In the genomic region with DNA sequence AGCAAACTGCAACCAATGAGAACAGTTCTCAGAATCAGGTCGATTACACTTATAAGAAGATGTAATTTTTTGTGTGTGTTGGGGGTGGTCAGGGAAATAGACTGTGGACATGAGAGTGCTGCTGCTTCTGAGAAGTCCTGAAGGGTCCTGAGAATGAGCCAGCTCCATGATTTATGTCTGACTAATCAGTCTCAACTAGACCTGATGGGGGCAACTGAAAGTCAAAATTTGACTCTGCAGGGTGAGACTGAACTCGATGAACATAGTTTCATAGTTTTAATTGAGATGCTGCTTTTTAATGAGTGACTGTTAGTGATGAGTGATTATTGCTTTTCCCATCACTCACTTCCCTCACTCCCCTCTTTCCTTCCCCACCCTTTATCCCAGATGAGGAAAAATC, we compare ENCODE assay signal across 26 cellular contexts. TPM values are rescaled to one million over a fixed set of nuclear protein-coding genes. Genes with fewer than 3 reads are reported as not detected.
DNase-seq lines count a peak whose midpoint lies in the region; ATAC-seq and TF ChIP-seq lines count a peak whose summit lies in the region.
"Had no signal": no experiment of that assay in that cellular context is flagged by ENCODE, and none has a peak within 500 bp of the region (broad histone marks: within the 10 kb centered on the region; RNA-seq: fewer than 3 reads in every experiment).

No MANE protein-coding gene starts in this region.

- H4K20me1 ChIP-seq in OCI-LY3 (ENCODE audit: insufficient read depth, low read length), result no peaks in the 10 kb centered on the region
- H4K20me1 ChIP-seq: BLaER1 had no signal

- DNase-seq in activated CD4-positive, alpha-beta T cell treated with anti-CD3 and anti-CD28 coated beads for 36 hours, result no peak
- no peak for DNase-seq in activated CD4-positive, alpha-beta T cell treated with anti-CD3 and anti-CD28 coated beads, Interleukin-2, amount 50 U/mL, for 1 hour
- no peak for DNase-seq in activated naive CD8-positive, alpha-beta T cell treated with anti-CD3 and anti-CD28 coated beads, Interleukin-2, amount 50 U/mL, for 24 hours
- DNase-seq in trophoblast cell (no peak), NCI-H2196 (lab: John Stamatoyannopoulos, UW; ENCODE audit: unreplicated experiment) (no peak), GM20000 (ENCODE audit: low spot score) (no peak), hippocampal formation (lab: John Stamatoyannopoulos, UW) (no peak)
- DNase-seq: activated CD4-positive, CD25-positive, alpha-beta regulatory T cell treated with anti-CD3 and anti-CD28 coated beads, Interleukin-2, amount 50 U/mL, for 72 hours; amniotic stem cell; DMS53; foreskin melanocyte; HCEC 1CT; hypothalamus; lower lobe of right lung; NCI-H1436 treated with DMSO at 0.1 percent for 48 hours; NCI-H345; ovary; Peyer's patch; right lobe of liver; stimulated activated CD4-positive, alpha-beta T cell treated with anti-CD3 and anti-CD28 coated beads, Interleukin-15, amount 100 ng/mL, for 24 hours had no signal

- H3K9me3 Mint-ChIP-seq in activated CD4-positive, alpha-beta T cell treated with anti-CD3 and anti-CD28 coated beads for 36 hours (ENCODE audit: low read depth), result no peaks in the 10 kb centered on the region
- H3K9me3 Mint-ChIP-seq in activated naive CD8-positive, alpha-beta T cell treated with anti-CD3 and anti-CD28 coated beads, Interleukin-2, amount 50 U/mL, for 24 hours, result no peaks in the 10 kb centered on the region
- H3K9me3 Mint-ChIP-seq: type B pancreatic cell had no signal

- peak overlapping the region; percentile 23; the same call in 1 of the 2 replicates for H3K9ac ChIP-seq in OCI-LY3 (ENCODE audit: low read length)
- no peak overlapping the region for H3K9ac ChIP-seq in trophoblast cell (ENCODE audit: low read length)
- H3K9ac ChIP-seq: BLaER1 had no signal

- H2BK5ac ChIP-seq in trophoblast cell (ENCODE audit: low read depth, low read length, poor library complexity), result no peak overlapping the region

- TF ChIP-seq CTCF in OCI-LY3 (IDR thresholded peaks at IDR 0.05; ENCODE audit: low read depth, low read length) (no peak), GM20000 (IDR thresholded peaks at IDR 0.05; ENCODE audit: extremely low read depth, missing control alignments) (no peak)

- H3K4me3 ChIP-seq in OCI-LY3 (ENCODE audit: low read length) (no peak overlapping the region), trophoblast cell (ENCODE audit: low read depth, low read length) (no peak overlapping the region)
- H3K4me3 ChIP-seq: BLaER1, cardiac muscle cell, lower lobe of right lung, ovary, Peyer's patch, right lobe of liver, SJSA1 had no signal

- no peak overlapping the region for H3K23ac ChIP-seq in trophoblast cell (ENCODE audit: low read length)

- no peak overlapping the region for H4K8ac ChIP-seq in trophoblast cell (ENCODE audit: low read depth, low read length)

- no peak overlapping the region for H4K12ac ChIP-seq in trophoblast cell (ENCODE audit: low read depth, low read length)

- H3K9me3 ChIP-seq in OCI-LY3 (ENCODE audit: insufficient read depth, low read length) (no peaks in the 10 kb centered on the region), trophoblast cell (ENCODE audit: insufficient read depth, low read depth, low read length) (no peaks in the 10 kb centered on the region)
- H3K9me3 ChIP-seq: BLaER1, lower lobe of right lung, ovary, Peyer's patch, right lobe of liver, SJSA1 had no signal

- no peak overlapping the region for H3K18ac ChIP-seq in trophoblast cell (ENCODE audit: low read length)

- H3K27me3 Mint-ChIP-seq in activated CD4-positive, alpha-beta T cell treated with anti-CD3 and anti-CD28 coated beads for 36 hours, result no peaks in the 10 kb centered on the region
- no peaks in the 10 kb centered on the region for H3K27me3 Mint-ChIP-seq in activated naive CD8-positive, alpha-beta T cell treated with anti-CD3 and anti-CD28 coated beads, Interleukin-2, amount 50 U/mL, for 24 hours

- peak; percentile 35 for ATAC-seq in activated CD4-positive, alpha-beta T cell treated with anti-CD3 and anti-CD28 coated beads for 36 hours
- ATAC-seq in activated naive CD8-positive, alpha-beta T cell treated with anti-CD3 and anti-CD28 coated beads, Interleukin-2, amount 50 U/mL, for 24 hours, result peak; percentile 41
- ATAC-seq: lower lobe of right lung, right lobe of liver had no signal

- H3K14ac ChIP-seq in trophoblast cell (ENCODE audit: low read length), result no peak overlapping the region

- CTCF ChIA-PET in activated CD4-positive, alpha-beta T cell treated with anti-CD3 and anti-CD28 coated beads for 36 hours (lab: Charles Lee), result interaction anchor here (14.5 kb wide), 1 partner anchor 49 kb away, joined by 149 read pairs; the partner anchor contains the start of gene CCR7

- no CpG with 5 or more reads among the region's 2 CpGs for WGBS in trophoblast cell (ENCODE audit: extremely low coverage, insufficient coverage, insufficient read length)

- peaks cover 36% of the 10 kb centered on the region for H3K79me1 ChIP-seq in trophoblast cell (ENCODE audit: low read length)

- H3K4ac ChIP-seq in trophoblast cell (ENCODE audit: low read depth, low read length), result no peak overlapping the region

- POLR2A ChIA-PET in activated CD4-positive, alpha-beta T cell treated with anti-CD3 and anti-CD28 coated beads for 36 hours (lab: Charles Lee), result interaction anchor here (0.6 to 6.7 kb wide), 8 partner anchors 10 to 217 kb away, joined by 3 to 170 read pairs (median 6); partner anchors contain the start of gene CCR7

- peak overlapping the region; percentile 53 for H3K4me2 ChIP-seq in OCI-LY3 (ENCODE audit: low read length)
- H3K4me2 ChIP-seq in trophoblast cell (ENCODE audit: low read length), result no peak overlapping the region
- H3K4me2 ChIP-seq: BLaER1 had no signal

- H3K79me2 ChIP-seq in OCI-LY3 (ENCODE audit: low read length), result peaks cover 9% of the 10 kb centered on the region
- peaks cover 5% of the 10 kb centered on the region for H3K79me2 ChIP-seq in trophoblast cell (ENCODE audit: control insufficient read depth, insufficient read depth, low read length, poor library complexity)

- peak overlapping the region; percentile 26 for H2BK12ac ChIP-seq in trophoblast cell (ENCODE audit: low read length)

- H4K91ac ChIP-seq in trophoblast cell (ENCODE audit: low read depth, low read length), result no peak overlapping the region

- H3K4me3 Mint-ChIP-seq in activated CD4-positive, alpha-beta T cell treated with anti-CD3 and anti-CD28 coated beads for 36 hours, result peak overlapping the region; percentile 11
- peak overlapping the region; percentile 29 for H3K4me3 Mint-ChIP-seq in activated naive CD8-positive, alpha-beta T cell treated with anti-CD3 and anti-CD28 coated beads, Interleukin-2, amount 50 U/mL, for 24 hours
- H3K4me3 Mint-ChIP-seq: type B pancreatic cell had no signal

- H3K27me3 ChIP-seq in OCI-LY3 (ENCODE audit: low read depth, low read length), result no peaks in the 10 kb centered on the region
- no peaks in the 10 kb centered on the region for H3K27me3 ChIP-seq in trophoblast cell (ENCODE audit: insufficient read depth, low read length)
- H3K27me3 ChIP-seq: BLaER1, cardiac muscle cell, ovary, Peyer's patch, right lobe of liver, SJSA1 had no signal

- no peak overlapping the region for H2BK120ac ChIP-seq in trophoblast cell (ENCODE audit: insufficient read depth, low read length, poor library complexity)

- no peak overlapping the region for H2AK5ac ChIP-seq in trophoblast cell (ENCODE audit: low read length)

- peaks cover 95% of the 10 kb centered on the region for H3K4me1 Mint-ChIP-seq in activated CD4-positive, alpha-beta T cell treated with anti-CD3 and anti-CD28 coated beads for 36 hours
- H3K4me1 Mint-ChIP-seq in activated naive CD8-positive, alpha-beta T cell treated with anti-CD3 and anti-CD28 coated beads, Interleukin-2, amount 50 U/mL, for 24 hours, result peaks cover 97% of the 10 kb centered on the region

- H3K36me3 Mint-ChIP-seq in activated CD4-positive, alpha-beta T cell treated with anti-CD3 and anti-CD28 coated beads for 36 hours (ENCODE audit: low read depth), result no peaks in the 10 kb centered on the region
- H3K36me3 Mint-ChIP-seq in activated naive CD8-positive, alpha-beta T cell treated with anti-CD3 and anti-CD28 coated beads, Interleukin-2, amount 50 U/mL, for 24 hours (ENCODE audit: low read depth), result no peaks in the 10 kb centered on the region
- H3K36me3 Mint-ChIP-seq: type B pancreatic cell had no signal

- H3K27ac ChIP-seq in OCI-LY3 (ENCODE audit: low read length), result peak overlapping the region; percentile 19; the same call in 1 of the 2 replicates
- H3K27ac ChIP-seq in trophoblast cell (ENCODE audit: low read depth, low read length), result no peak overlapping the region
- H3K27ac ChIP-seq: BLaER1, cardiac muscle cell, epithelial cell of prostate, lower lobe of right lung, ovary, Peyer's patch, right lobe of liver, SJSA1 had no signal

- intact Hi-C loops in activated CD4-positive, alpha-beta T cell treated with anti-CD3 and anti-CD28 coated beads for 36 hours (cut with DNase I, micrococcal nuclease), result loop anchor here (1.0 to 10.0 kb wide), 3 partner anchors 8 to 1067 kb away; no protein-coding TSS in a partner anchor

- peak overlapping the region; percentile 82 for H3K27ac Mint-ChIP-seq in activated CD4-positive, alpha-beta T cell treated with anti-CD3 and anti-CD28 coated beads for 36 hours
- peak overlapping the region; percentile 63 for H3K27ac Mint-ChIP-seq in activated naive CD8-positive, alpha-beta T cell treated with anti-CD3 and anti-CD28 coated beads, Interleukin-2, amount 50 U/mL, for 24 hours
- H3K27ac Mint-ChIP-seq: type B pancreatic cell had no signal

- H3K36me3 ChIP-seq in OCI-LY3 (replicated peaks; ENCODE audit: low read depth, low read length) (no peaks in the 10 kb centered on the region), trophoblast cell (ENCODE audit: control insufficient read depth in 1 of 2, insufficient read depth in 2 of 2, low read length in 2 of 2) (no peaks in the 10 kb centered on the region)
- H3K36me3 ChIP-seq: BLaER1, cardiac muscle cell, lower lobe of right lung, ovary, Peyer's patch, right lobe of liver, SJSA1 had no signal

- H3K4me1 ChIP-seq in OCI-LY3 (ENCODE audit: low read length) (peaks cover 75% of the 10 kb centered on the region), trophoblast cell (ENCODE audit: control insufficient read depth in 1 of 2, insufficient read depth in 2 of 2, low read length in 2 of 2) (peaks cover 26 to 33% of the 10 kb centered on the region in 2 experiments)
- H3K4me1 ChIP-seq: right lobe of liver, SJSA1 had no signal

- H2AFZ ChIP-seq in OCI-LY3 (ENCODE audit: low read depth, low read length) (no peak overlapping the region), trophoblast cell (ENCODE audit: insufficient read depth, low read length, poor library complexity) (no peak overlapping the region)

RNA-seq across cellular contexts. Expression of gene SMARCE1, which starts 37.3 kb away (rescaled TPM):
- total RNA-seq in activated CD4-positive, alpha-beta T cell treated with anti-CD3 and anti-CD28 coated beads for 36 hours, result 100 to 1,000 TPM in 1 of 2 experiments, 10 to 100 TPM in 1; 99.7 to 122 TPM
- polyA plus RNA-seq in trophoblast cell (2013), result 112 and 118 TPM in 2 replicates

RNA-seq across cellular contexts. Expression of gene CCR7, which starts 45.1 kb away (rescaled TPM):
- 100 to 1,000 TPM; 325 to 389 TPM for total RNA-seq in activated CD4-positive, alpha-beta T cell treated with anti-CD3 and anti-CD28 coated beads for 36 hours
- 217 and 236 TPM in 2 replicates for polyA plus RNA-seq in trophoblast cell (2013)
- total RNA-seq: cardiac muscle cell, SJSA1 had no signal
- polyA plus RNA-seq: cardiac muscle cell had no signal

RNA-seq across cellular contexts. Expression of gene KRT222, which starts 54.6 kb away (rescaled TPM):
- not detected for total RNA-seq in activated CD4-positive, alpha-beta T cell treated with anti-CD3 and anti-CD28 coated beads for 36 hours
- 0.08 and 0.10 TPM in 2 replicates for polyA plus RNA-seq in trophoblast cell (2013)
- total RNA-seq: cardiac muscle cell, SJSA1 had no signal
